In the genomic region with DNA sequence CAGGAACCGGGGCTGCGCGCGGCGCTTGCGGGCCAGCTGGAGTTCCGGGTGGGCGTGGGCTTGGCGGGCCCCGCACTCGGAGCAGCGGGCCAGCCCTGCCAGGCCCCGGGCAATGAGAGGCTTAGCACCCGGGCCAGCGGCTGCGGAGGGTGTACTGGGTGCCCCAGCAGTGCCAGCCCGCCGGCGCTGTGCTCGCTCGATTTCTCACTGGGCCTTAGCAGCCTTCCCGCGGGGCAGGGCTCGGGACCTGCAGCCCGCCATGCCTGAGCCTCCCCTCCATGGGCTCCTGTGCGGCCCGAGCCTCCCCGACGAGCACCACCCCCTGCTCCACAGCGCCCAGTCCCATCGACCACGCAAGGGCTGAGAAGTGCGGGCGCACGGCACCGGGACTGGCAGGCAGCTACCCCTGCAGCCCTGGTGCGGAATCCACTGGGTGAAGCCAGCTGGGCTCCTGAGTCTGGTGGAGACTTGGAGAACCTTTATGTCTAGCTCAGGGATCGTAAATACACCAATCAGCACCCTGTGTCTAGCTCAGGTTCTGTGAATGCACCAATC, we compare ENCODE assay signal across 14 cellular contexts. TPM values are rescaled to one million over a fixed set of nuclear protein-coding genes. Genes with fewer than 3 reads are reported as not detected.
"Had no signal": no experiment of that assay in that cellular context is flagged by ENCODE, and none has a peak within 500 bp of the region (broad histone marks: within the 10 kb centered on the region; RNA-seq: fewer than 3 reads in every experiment).

No MANE protein-coding gene starts in this region.

RNA-seq across cellular contexts. Expression of a gene that starts 4.2 kb away (rescaled TPM):
- total RNA-seq: hepatocyte; kidney; kidney epithelial cell; left lobe of liver; left ventricle myocardium inferior; liver; lung microvascular endothelial cell; mesothelial cell of epicardium; mononuclear cell; mucosa of descending colon; mucosa of gallbladder; naive thymus-derived CD4-positive, alpha-beta T cell had no signal
- polyA plus RNA-seq: immature natural killer cell; liver; naive thymus-derived CD4-positive, alpha-beta T cell had no signal

RNA-seq across cellular contexts. Expression of a gene that starts 48.2 kb away (rescaled TPM):
- total RNA-seq: hepatocyte, kidney epithelial cell, left lobe of liver, lung microvascular endothelial cell, mesothelial cell of epicardium, mucosa of gallbladder, myocyte had no signal
